In the genomic region with DNA sequence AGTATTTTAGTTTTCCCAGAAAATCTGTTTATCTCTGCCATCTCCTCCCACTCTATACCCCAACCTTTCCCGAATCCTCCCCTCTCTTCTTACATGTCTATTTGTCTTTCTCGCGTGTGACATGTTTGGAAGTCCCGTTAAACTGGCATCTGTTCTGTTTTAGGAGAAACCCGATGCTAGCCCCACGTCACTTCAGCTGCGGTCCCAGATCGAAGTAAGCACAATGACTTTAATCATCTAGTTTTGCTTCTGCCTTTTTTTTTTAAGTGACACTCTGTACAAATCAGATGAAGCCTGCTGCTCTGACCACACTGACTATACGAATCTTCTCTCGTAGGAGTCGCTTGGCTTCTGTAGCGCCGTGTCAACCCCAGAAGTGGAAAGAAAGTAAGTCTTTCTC, we compare ENCODE assay signal across 2 cellular contexts.
TF ChIP-seq lines count a peak whose summit lies in the region.

No MANE protein-coding gene starts in this region.

TF ChIP-seq in A549, 52 proteins besides CTCF, POLR2A, EP300 and RAD21:
- no peak for TF ChIP-seq CBX8 (IDR thresholded peaks at IDR 0.05)

TF ChIP-seq in IMR-90, 13 proteins besides CTCF, POLR2A, EP300 and RAD21:
- TF ChIP-seq NFE2L2 (IDR thresholded peaks at IDR 0.05; ENCODE audit: low read depth, low read length) (no peak), CEBPB (IDR thresholded peaks at IDR 0.05; ENCODE audit: low read depth, low read length) (no peak), FOS (IDR thresholded peaks at IDR 0.05; ENCODE audit: low read depth, low read length) (no peak), MAFK (IDR thresholded peaks at IDR 0.05; ENCODE audit: low read depth, low read length) (no peak), BHLHE40 (IDR thresholded peaks at IDR 0.05; ENCODE audit: low read depth, low read length) (no peak), MXI1 (IDR thresholded peaks at IDR 0.05; ENCODE audit: borderline replicate concordance, low read depth, low read length) (no peak), MAZ (IDR thresholded peaks at IDR 0.05; ENCODE audit: borderline replicate concordance, low read depth, low read length) (no peak), SMC3 (IDR thresholded peaks at IDR 0.05; ENCODE audit: low read depth, low read length) (no peak)
- TF ChIP-seq, protein P1, sequence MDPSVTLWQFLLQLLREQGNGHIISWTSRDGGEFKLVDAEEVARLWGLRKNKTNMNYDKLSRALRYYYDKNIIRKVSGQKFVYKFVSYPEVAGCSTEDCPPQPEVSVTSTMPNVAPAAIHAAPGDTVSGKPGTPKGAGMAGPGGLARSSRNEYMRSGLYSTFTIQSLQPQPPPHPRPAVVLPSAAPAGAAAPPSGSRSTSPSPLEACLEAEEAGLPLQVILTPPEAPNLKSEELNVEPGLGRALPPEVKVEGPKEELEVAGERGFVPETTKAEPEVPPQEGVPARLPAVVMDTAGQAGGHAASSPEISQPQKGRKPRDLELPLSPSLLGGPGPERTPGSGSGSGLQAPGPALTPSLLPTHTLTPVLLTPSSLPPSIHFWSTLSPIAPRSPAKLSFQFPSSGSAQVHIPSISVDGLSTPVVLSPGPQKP (IDR thresholded peaks at IDR 0.05; ENCODE audit: borderline replicate concordance, low read depth, low read length) = no peak
- TF ChIP-seq, protein P2, sequence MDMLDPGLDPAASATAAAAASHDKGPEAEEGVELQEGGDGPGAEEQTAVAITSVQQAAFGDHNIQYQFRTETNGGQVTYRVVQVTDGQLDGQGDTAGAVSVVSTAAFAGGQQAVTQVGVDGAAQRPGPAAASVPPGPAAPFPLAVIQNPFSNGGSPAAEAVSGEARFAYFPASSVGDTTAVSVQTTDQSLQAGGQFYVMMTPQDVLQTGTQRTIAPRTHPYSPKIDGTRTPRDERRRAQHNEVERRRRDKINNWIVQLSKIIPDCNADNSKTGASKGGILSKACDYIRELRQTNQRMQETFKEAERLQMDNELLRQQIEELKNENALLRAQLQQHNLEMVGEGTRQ (IDR thresholded peaks at IDR 0.05; ENCODE audit: low read depth, low read length) = no peak
